Comparison of ENCODE assay signal across 9 cellular contexts in genomic region chr17:30808785-30809286, GRCh38.
A peak's percentile ranks its signal among the peaks of the same experiment; 100 is the strongest.
DNase-seq lines count a peak whose midpoint lies in the region; ATAC-seq and TF ChIP-seq lines count a peak whose summit lies in the region.
"Had no signal": no experiment of that assay in that cellular context is flagged by ENCODE, and none has a peak within 500 bp of the region (broad histone marks: within the 10 kb centered on the region; RNA-seq: fewer than 3 reads in every experiment).

No MANE protein-coding gene starts in this region.

- peak; percentile 90 for DNase-seq in GM12865 (ENCODE audit: low read depth)
- peak; percentile 96 for DNase-seq in NAMALWA (ENCODE audit: low spot score)
- DNase-seq in effector memory CD8-positive, alpha-beta T cell: peak; percentile 14 to 37 (median 34)
- no peak for DNase-seq in EL
- DNase-seq in iPS-NIHi11 (ENCODE audit: low spot score): no peak
- no peak for DNase-seq in NCI-H146 treated with DMSO at 0.1 percent for 48 hours (lab: John Stamatoyannopoulos, UW; ENCODE audit: unreplicated experiment)
- DNase-seq in kidney glomerular epithelial cell (lab: John Stamatoyannopoulos, UW): no peak

- no peak for TF ChIP-seq CTCF in GM12865 (IDR thresholded peaks at IDR 0.05; ENCODE audit: insufficient read depth, low read depth, low read length, missing control alignments)

- no peaks in the 10 kb centered on the region for H3K9me3 Mint-ChIP-seq in effector memory CD8-positive, alpha-beta T cell
- H3K9me3 Mint-ChIP-seq: brain had no signal

- no peaks in the 10 kb centered on the region for H3K27me3 Mint-ChIP-seq in effector memory CD8-positive, alpha-beta T cell
- H3K27me3 Mint-ChIP-seq: brain had no signal

- ATAC-seq in GM21526 (IDR thresholded peaks at IDR 0.05; ENCODE audit: low FRiP score, unreplicated experiment): peak; percentile 53
- ATAC-seq in effector memory CD8-positive, alpha-beta T cell (replicated peaks): peak; percentile 98

- H3K27ac Mint-ChIP-seq in effector memory CD8-positive, alpha-beta T cell: peak overlapping the region; percentile 94 to 95

- peaks cover 20% of the 10 kb centered on the region for H3K36me3 Mint-ChIP-seq in effector memory CD8-positive, alpha-beta T cell (ENCODE audit: insufficient read depth)

- H3K4me1 Mint-ChIP-seq in effector memory CD8-positive, alpha-beta T cell (ENCODE audit: low read depth in 2 of 2): peaks cover 37 to 52% of the 10 kb centered on the region in 2 donors

- peak overlapping the region; percentile 52 for H3K4me3 ChIP-seq in GM12865 (ENCODE audit: low read depth, low read length)

- H3K4me3 Mint-ChIP-seq in effector memory CD8-positive, alpha-beta T cell: peak overlapping the region; percentile 79 to 81
- H3K4me3 Mint-ChIP-seq: brain had no signal

Comparison
In these comparisons a context has a peak if more than half of its experiments do, and no peak if none do; other contexts are left out.
1. DNase-seq: peak in GM12865 (single experiment), NAMALWA (single experiment) and effector memory CD8-positive, alpha-beta T cell (3 of 3); none in EL (single experiment), iPS-NIHi11 (single experiment), NCI-H146 treated with DMSO at 0.1 percent for 48 hours (single experiment) and kidney glomerular epithelial cell (single experiment).